8 cellular contexts compared by ENCODE assay signal in the genomic region with DNA sequence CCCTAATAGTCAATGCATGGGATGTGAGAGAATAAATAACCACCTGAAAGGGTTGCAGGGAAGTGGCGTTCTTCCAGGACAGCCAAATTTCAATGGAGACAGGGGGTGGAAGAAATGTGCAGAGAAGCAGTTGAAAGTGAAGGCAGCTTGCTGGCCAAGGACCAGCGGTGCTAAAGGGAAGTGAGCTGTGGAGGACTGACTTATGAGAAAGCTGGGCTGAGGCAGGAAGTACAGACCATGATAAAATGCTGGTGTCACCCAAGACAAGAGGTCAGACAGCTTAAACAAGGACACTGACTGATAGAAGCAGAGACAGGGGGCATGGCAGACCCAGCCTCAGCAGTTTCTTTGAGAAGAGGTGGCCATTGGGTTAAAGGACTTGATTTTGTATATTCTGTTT.
DNase-seq lines count a peak whose midpoint lies in the region; ATAC-seq and TF ChIP-seq lines count a peak whose summit lies in the region.

No MANE protein-coding gene starts in this region.

- POLR2A ChIA-PET in activated CD8-positive, alpha-beta T cell treated with anti-CD3 and anti-CD28 coated beads for 36 hours (lab: Charles Lee), result no interaction called here

- H3K36me3 Mint-ChIP-seq in activated CD8-positive, alpha-beta T cell treated with anti-CD3 and anti-CD28 coated beads for 36 hours (ENCODE audit: low read depth), result no peaks in the 10 kb centered on the region
- peaks cover 5% of the 10 kb centered on the region for H3K36me3 Mint-ChIP-seq in activated T-helper 2 cell treated with anti-CD3 and anti-CD28 coated beads, Interferon-gamma antibody, Interleukin-2, Interleukin-4, amounts not matched to agents 10 μg/mL and 5 μg/mL and 100 μg/mL, durations not matched to agents 14 hours and 24 hours and 36 hours (ENCODE audit: low read depth)
- H3K36me3 Mint-ChIP-seq in effector memory CD8-positive, alpha-beta T cell (ENCODE audit: insufficient read depth), result no peaks in the 10 kb centered on the region

- TF ChIP-seq POLR2A in GM19193 (IDR thresholded peaks at IDR 0.05; ENCODE audit: extremely low read depth, insufficient read depth, insufficient read length), result peak; percentile 27

- no peaks in the 10 kb centered on the region for H3K27me3 Mint-ChIP-seq in activated CD8-positive, alpha-beta T cell treated with anti-CD3 and anti-CD28 coated beads for 36 hours
- no peaks in the 10 kb centered on the region for H3K27me3 Mint-ChIP-seq in activated T-helper 2 cell treated with anti-CD3 and anti-CD28 coated beads, Interferon-gamma antibody, Interleukin-2, Interleukin-4, amounts not matched to agents 10 μg/mL and 5 μg/mL and 100 μg/mL, durations not matched to agents 14 hours and 24 hours and 36 hours (ENCODE audit: low read depth)
- no peaks in the 10 kb centered on the region for H3K27me3 Mint-ChIP-seq in effector memory CD8-positive, alpha-beta T cell

- peak overlapping the region; percentile 30 for H3K27ac Mint-ChIP-seq in activated CD8-positive, alpha-beta T cell treated with anti-CD3 and anti-CD28 coated beads for 36 hours
- no peak overlapping the region for H3K27ac Mint-ChIP-seq in activated T-helper 2 cell treated with anti-CD3 and anti-CD28 coated beads, Interferon-gamma antibody, Interleukin-2, Interleukin-4, amounts not matched to agents 10 μg/mL and 5 μg/mL and 100 μg/mL, durations not matched to agents 14 hours and 24 hours and 36 hours
- H3K27ac Mint-ChIP-seq in effector memory CD8-positive, alpha-beta T cell, result no peak overlapping the region

- CTCF ChIA-PET in activated CD8-positive, alpha-beta T cell treated with anti-CD3 and anti-CD28 coated beads for 36 hours (lab: Charles Lee), result interaction anchor here (0.7 to 2.2 kb wide), 18 partner anchors 9 to 401 kb away, joined by 3 to 10 read pairs (median 4); no protein-coding TSS in a partner anchor

- no peak for DNase-seq in activated CD8-positive, alpha-beta T cell treated with anti-CD3 and anti-CD28 coated beads for 36 hours
- DNase-seq in renal cortical epithelial cell (ENCODE audit: low read depth) (peak; percentile 11), epidermal melanocyte (ENCODE audit: insufficient read length, low spot score) (no peak), SW 1271 (lab: John Stamatoyannopoulos, UW) (no peak)
- no peak for DNase-seq in activated T-helper 2 cell treated with anti-CD3 and anti-CD28 coated beads, Interferon-gamma antibody, Interleukin-2, Interleukin-4, amounts not matched to agents 10 μg/mL and 5 μg/mL and 100 μg/mL, durations not matched to agents 14 hours and 24 hours and 36 hours (ENCODE audit: low spot score)
- DNase-seq in effector memory CD8-positive, alpha-beta T cell, result no peak

- no peak for TF ChIP-seq CTCF in activated CD8-positive, alpha-beta T cell treated with anti-CD3 and anti-CD28 coated beads for 36 hours (IDR thresholded peaks at IDR 0.05)

- H3K4me3 Mint-ChIP-seq in activated CD8-positive, alpha-beta T cell treated with anti-CD3 and anti-CD28 coated beads for 36 hours, result no peak overlapping the region
- H3K4me3 Mint-ChIP-seq in activated T-helper 2 cell treated with anti-CD3 and anti-CD28 coated beads, Interferon-gamma antibody, Interleukin-2, Interleukin-4, amounts not matched to agents 10 μg/mL and 5 μg/mL and 100 μg/mL, durations not matched to agents 14 hours and 24 hours and 36 hours (ENCODE audit: low read depth), result no peak overlapping the region
- no peak overlapping the region for H3K4me3 Mint-ChIP-seq in effector memory CD8-positive, alpha-beta T cell

- peaks cover 17% of the 10 kb centered on the region for H3K4me1 Mint-ChIP-seq in activated CD8-positive, alpha-beta T cell treated with anti-CD3 and anti-CD28 coated beads for 36 hours (ENCODE audit: low read depth)
- peaks cover 21% of the 10 kb centered on the region for H3K4me1 Mint-ChIP-seq in activated T-helper 2 cell treated with anti-CD3 and anti-CD28 coated beads, Interferon-gamma antibody, Interleukin-2, Interleukin-4, amounts not matched to agents 10 μg/mL and 5 μg/mL and 100 μg/mL, durations not matched to agents 14 hours and 24 hours and 36 hours (ENCODE audit: low read depth)
- H3K4me1 Mint-ChIP-seq in effector memory CD8-positive, alpha-beta T cell (ENCODE audit: low read depth in 2 of 2), result peaks cover 4 to 5% of the 10 kb centered on the region in 2 donors

- no peaks in the 10 kb centered on the region for H3K9me3 Mint-ChIP-seq in activated CD8-positive, alpha-beta T cell treated with anti-CD3 and anti-CD28 coated beads for 36 hours
- H3K9me3 Mint-ChIP-seq in activated T-helper 2 cell treated with anti-CD3 and anti-CD28 coated beads, Interferon-gamma antibody, Interleukin-2, Interleukin-4, amounts not matched to agents 10 μg/mL and 5 μg/mL and 100 μg/mL, durations not matched to agents 14 hours and 24 hours and 36 hours, result no peaks in the 10 kb centered on the region
- H3K9me3 Mint-ChIP-seq in effector memory CD8-positive, alpha-beta T cell, result no peaks in the 10 kb centered on the region

- intact Hi-C loops in activated CD8-positive, alpha-beta T cell treated with anti-CD3 and anti-CD28 coated beads for 36 hours (cut with micrococcal nuclease), result no loop called here
- intact Hi-C loops in activated T-helper 2 cell treated with anti-CD3 and anti-CD28 coated beads, Interferon-gamma antibody, Interleukin-2, Interleukin-4, amounts not matched to agents 10 μg/mL and 5 μg/mL and 100 μg/mL, durations not matched to agents 14 hours and 24 hours and 36 hours (cut with micrococcal nuclease), result loop anchor here (2.0 kb wide), 1 partner anchor 44 kb away; no protein-coding TSS in a partner anchor

- peak; percentile 87 for ATAC-seq in HG03108 (IDR thresholded peaks at IDR 0.05; ENCODE audit: unreplicated experiment)
- ATAC-seq in activated CD8-positive, alpha-beta T cell treated with anti-CD3 and anti-CD28 coated beads for 36 hours, result peak; percentile 58
- ATAC-seq in effector memory CD8-positive, alpha-beta T cell (replicated peaks), result no peak
